ENCODE assay signal across 16 cellular contexts in genomic region chr20:20435453-20435852, GRCh38.
DNase-seq lines count a peak whose midpoint lies in the region; ATAC-seq, FAIRE-seq and TF ChIP-seq lines count a peak whose summit lies in the region.
"Had no signal": no experiment of that assay in that cellular context is flagged by ENCODE, and none has a peak within 500 bp of the region (broad histone marks: within the 10 kb centered on the region; RNA-seq: fewer than 3 reads in every experiment).

No MANE protein-coding gene starts in this region.

- H3K4me1 ChIP-seq in DOHH2 (ENCODE audit: control insufficient read depth, low read length) (no peaks in the 10 kb centered on the region; the same call in 1 of the 2 replicates), RWPE2 (ENCODE audit: insufficient read depth, poor library complexity, severe bottlenecking) (no peaks in the 10 kb centered on the region), pancreas (peaks cover 3 to 6% (median 6%) of the 10 kb centered on the region in 3 donors)

- TF ChIP-seq CTCF in DOHH2 (IDR thresholded peaks at IDR 0.05; ENCODE audit: low read depth, low read length, poor library complexity, severe bottlenecking) (peak; percentile 40), RWPE2 (IDR thresholded peaks at IDR 0.05; ENCODE audit: poor library complexity, severe bottlenecking) (peak; percentile 13), pancreas (IDR thresholded peaks at IDR 0.05) (no peak)

- H3K27me3 ChIP-seq in DOHH2 (ENCODE audit: control insufficient read depth, low read length) (no peaks in the 10 kb centered on the region), RWPE2 (ENCODE audit: insufficient read depth, poor library complexity, severe bottlenecking) (no peaks in the 10 kb centered on the region), pancreas (no peaks in the 10 kb centered on the region), MG63 (no peaks in the 10 kb centered on the region)
- H3K27me3 ChIP-seq: heart right ventricle had no signal

- H3K4me2 ChIP-seq in DOHH2 (ENCODE audit: low read length) = no peak overlapping the region

- intact Hi-C loops in pancreas (cut with DNase I) = no loop called here

- no peaks in the 10 kb centered on the region for H4K20me1 ChIP-seq in DOHH2 (ENCODE audit: control insufficient read depth, insufficient read depth, low read depth, low read length)

- DNase-seq in NCI-H1092 treated with DMSO at 0.1 percent for 48 hours (lab: John Stamatoyannopoulos, UW) (peak; percentile 15), NCI-H1092 (lab: John Stamatoyannopoulos, UW) (no peak), RWPE2 (ENCODE audit: low spot score) (no peak), inferior parietal cortex (ENCODE audit: extremely low spot score) (peak; percentile 57), pancreas (no peak), MG63 (no peak)
- DNase-seq: 8988T; CD4-positive, alpha-beta memory T cell; heart right ventricle; stimulated activated CD4-positive, alpha-beta T cell treated with anti-CD3 and anti-CD28 coated beads, Interleukin-15, amount 100 ng/mL, for 24 hours had no signal

- H3K4me3 ChIP-seq in DOHH2 (ENCODE audit: low read length) (no peak overlapping the region), RWPE2 (ENCODE audit: severe bottlenecking) (no peak overlapping the region), pancreas (no peak overlapping the region), MG63 (no peak overlapping the region)
- H3K4me3 ChIP-seq: coronary artery, heart right ventricle had no signal

- H3K79me2 ChIP-seq in DOHH2 (ENCODE audit: control insufficient read depth, low read length) = no peaks in the 10 kb centered on the region

- H3K27ac ChIP-seq in DOHH2 (ENCODE audit: low read depth, low read length) (no peak overlapping the region), RWPE2 (ENCODE audit: poor library complexity, severe bottlenecking) (no peak overlapping the region), pancreas (no peak overlapping the region)
- H3K27ac ChIP-seq: coronary artery, heart right ventricle had no signal

- no peak for FAIRE-seq in pancreas (lab: Jason Lieb, UNC)
- FAIRE-seq: G401.6, GM19239 had no signal

- peak; percentile 24; the same call in 1 of the 3 replicates for ATAC-seq in RWPE2 (ENCODE audit: low read depth)
- ATAC-seq in pancreas = no peak
- no peak for ATAC-seq in GM18511 (IDR thresholded peaks at IDR 0.05; ENCODE audit: unreplicated experiment)
- ATAC-seq: activated T-helper 17 cell treated with anti-CD3 and anti-CD28 coated beads, Interleukin-2, amount 50 U/mL, for 72 hours had no signal

- WGBS in pancreas, 2 donors = 92 to 95% methylated on average over 6 of the region's 6 CpGs

- H3K9me2 ChIP-seq in DOHH2 (replicated peaks; ENCODE audit: control insufficient read depth, low read length) = no peaks in the 10 kb centered on the region

- no peaks in the 10 kb centered on the region for H3K9me3 ChIP-seq in DOHH2 (ENCODE audit: control insufficient read depth, insufficient read depth, low read length)
- H3K9me3 ChIP-seq in RWPE2 (ENCODE audit: severe bottlenecking) = no peaks in the 10 kb centered on the region
- no peaks in the 10 kb centered on the region for H3K9me3 ChIP-seq in pancreas
- no peaks in the 10 kb centered on the region for H3K9me3 ChIP-seq in MG63
- H3K9me3 ChIP-seq: heart right ventricle had no signal

- H3F3A ChIP-seq in DOHH2 (ENCODE audit: control insufficient read depth, insufficient read depth) = no peaks in the 10 kb centered on the region

- no peaks in the 10 kb centered on the region for H3K36me3 ChIP-seq in DOHH2 (ENCODE audit: control insufficient read depth, low read length)
- no peaks in the 10 kb centered on the region for H3K36me3 ChIP-seq in RWPE2 (ENCODE audit: low read depth)
- H3K36me3 ChIP-seq in pancreas = no peaks in the 10 kb centered on the region
- H3K36me3 ChIP-seq in MG63 = no peaks in the 10 kb centered on the region

Comparison
In these comparisons a context has a peak if more than half of its experiments do, and no peak if none do; other contexts are left out.
1. DNase-seq: peak in NCI-H1092 treated with DMSO at 0.1 percent for 48 hours (single experiment) and inferior parietal cortex (single experiment); none in NCI-H1092 (single experiment), RWPE2 (single experiment), pancreas (0 of 6) and MG63 (single experiment).
2. CTCF ChIP-seq: peak in DOHH2 (single experiment) and RWPE2 (single experiment); none in pancreas (0 of 4).